Comparison of ENCODE assay signal across 10 cellular contexts in the genomic region with DNA sequence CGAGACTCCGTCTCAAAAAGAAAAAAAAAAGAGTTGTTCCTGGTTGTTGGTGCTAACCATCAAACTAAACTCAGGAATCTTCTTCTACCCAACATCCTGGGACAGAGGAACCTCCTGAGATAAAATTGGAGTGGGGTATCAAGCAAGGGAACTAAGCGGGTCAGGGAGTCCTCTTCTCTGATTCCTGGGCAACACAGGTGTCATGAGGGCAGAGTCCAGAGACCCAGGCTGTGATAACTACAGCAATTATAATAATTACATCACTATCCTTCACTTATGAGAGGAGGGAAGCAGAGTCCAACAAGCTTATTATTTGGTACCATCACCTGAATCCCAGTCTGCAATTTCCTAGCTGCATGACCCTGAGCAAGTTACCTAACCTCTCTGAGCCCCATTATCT. TPM values are rescaled to one million over a fixed set of nuclear protein-coding genes. Genes with fewer than 3 reads are reported as not detected.
"Had no signal": no experiment of that assay in that cellular context is flagged by ENCODE, and none has a peak within 500 bp of the region (broad histone marks: within the 10 kb centered on the region; RNA-seq: fewer than 3 reads in every experiment).

No MANE protein-coding gene starts in this region.

- H3K9me3 Mint-ChIP-seq: IgD-negative memory B cell had no signal

- FAIRE-seq: HepG2, HTR-8/SVneo, K562 had no signal

- ATAC-seq: HepG2, K562 had no signal

- H3K36me3 Mint-ChIP-seq: IgD-negative memory B cell had no signal

- DNase-seq: IMR-90, KBM-7, KG1 had no signal

- H3K27ac ChIP-seq: HL-60 had no signal

- H3K4me3 ChIP-seq: K562 had no signal

RNA-seq across cellular contexts. Expression of a gene that starts 8.1 kb away (rescaled TPM):
- total RNA-seq: HepG2, HT-29, HT1080, IMR-90, K562 had no signal
- polyA plus RNA-seq: HepG2, IgD-negative memory B cell, IMR-90, K562 had no signal

RNA-seq across cellular contexts. Expression of a gene that starts 15.8 kb away (rescaled TPM):
- total RNA-seq: HepG2, IMR-90, K562 had no signal
- polyA plus RNA-seq: HepG2, IgD-negative memory B cell, K562 had no signal

RNA-seq across cellular contexts. Expression of a gene that starts 26.6 kb away (rescaled TPM):
- total RNA-seq: HepG2, K562 had no signal
- polyA plus RNA-seq: HepG2, IMR-90, K562 had no signal

RNA-seq across cellular contexts. Expression of a gene that starts 37.4 kb away (rescaled TPM):
- polyA plus RNA-seq: IgD-negative memory B cell had no signal
